Comparison of ENCODE assay signal across 1 cellular context in the genomic region with DNA sequence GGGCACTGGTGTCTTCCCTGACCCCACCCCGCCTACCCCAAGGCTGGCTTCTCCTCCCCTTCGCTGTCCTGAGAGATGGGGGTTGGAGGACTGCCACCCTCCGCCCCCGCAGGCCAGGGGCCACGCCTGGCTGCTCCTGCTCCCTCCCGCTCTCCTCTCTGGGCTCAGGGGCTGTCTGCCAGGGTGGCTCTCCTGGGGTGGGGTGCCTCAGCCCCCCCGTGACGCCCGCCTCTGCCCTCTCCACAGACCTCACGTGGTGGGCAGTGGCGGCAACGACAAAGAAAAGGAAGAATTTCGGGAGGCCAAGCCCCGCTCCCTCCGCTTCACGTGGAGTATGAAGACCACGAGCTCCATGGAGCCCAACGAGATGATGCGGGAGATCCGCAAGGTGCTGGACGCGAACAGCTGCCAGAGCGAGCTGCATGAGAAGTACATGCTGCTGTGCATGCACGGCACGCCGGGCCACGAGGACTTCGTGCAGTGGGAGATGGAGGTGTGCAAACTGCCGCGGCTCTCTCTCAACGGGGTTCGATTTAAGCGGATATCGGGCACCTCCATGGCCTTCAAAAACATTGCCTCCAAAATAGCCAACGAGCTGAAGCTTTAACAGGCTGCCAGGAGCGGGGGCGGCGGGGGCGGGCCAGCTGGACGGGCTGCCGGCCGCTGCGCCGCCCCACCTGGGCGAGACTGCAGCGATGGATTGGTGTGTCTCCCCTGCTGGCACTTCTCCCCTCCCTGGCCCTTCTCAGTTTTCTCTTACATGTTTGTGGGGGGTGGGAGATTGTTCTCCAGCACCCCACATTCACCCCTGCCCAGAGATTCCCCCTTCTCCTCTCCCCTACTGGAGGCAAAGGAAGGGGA.
TF ChIP-seq lines count a peak whose summit lies in the region.

No MANE protein-coding gene starts in this region.

TF ChIP-seq in GM23338, 12 proteins besides CTCF, POLR2A, EP300 and RAD21 (continued from another document):
- TF ChIP-seq, protein P1, sequence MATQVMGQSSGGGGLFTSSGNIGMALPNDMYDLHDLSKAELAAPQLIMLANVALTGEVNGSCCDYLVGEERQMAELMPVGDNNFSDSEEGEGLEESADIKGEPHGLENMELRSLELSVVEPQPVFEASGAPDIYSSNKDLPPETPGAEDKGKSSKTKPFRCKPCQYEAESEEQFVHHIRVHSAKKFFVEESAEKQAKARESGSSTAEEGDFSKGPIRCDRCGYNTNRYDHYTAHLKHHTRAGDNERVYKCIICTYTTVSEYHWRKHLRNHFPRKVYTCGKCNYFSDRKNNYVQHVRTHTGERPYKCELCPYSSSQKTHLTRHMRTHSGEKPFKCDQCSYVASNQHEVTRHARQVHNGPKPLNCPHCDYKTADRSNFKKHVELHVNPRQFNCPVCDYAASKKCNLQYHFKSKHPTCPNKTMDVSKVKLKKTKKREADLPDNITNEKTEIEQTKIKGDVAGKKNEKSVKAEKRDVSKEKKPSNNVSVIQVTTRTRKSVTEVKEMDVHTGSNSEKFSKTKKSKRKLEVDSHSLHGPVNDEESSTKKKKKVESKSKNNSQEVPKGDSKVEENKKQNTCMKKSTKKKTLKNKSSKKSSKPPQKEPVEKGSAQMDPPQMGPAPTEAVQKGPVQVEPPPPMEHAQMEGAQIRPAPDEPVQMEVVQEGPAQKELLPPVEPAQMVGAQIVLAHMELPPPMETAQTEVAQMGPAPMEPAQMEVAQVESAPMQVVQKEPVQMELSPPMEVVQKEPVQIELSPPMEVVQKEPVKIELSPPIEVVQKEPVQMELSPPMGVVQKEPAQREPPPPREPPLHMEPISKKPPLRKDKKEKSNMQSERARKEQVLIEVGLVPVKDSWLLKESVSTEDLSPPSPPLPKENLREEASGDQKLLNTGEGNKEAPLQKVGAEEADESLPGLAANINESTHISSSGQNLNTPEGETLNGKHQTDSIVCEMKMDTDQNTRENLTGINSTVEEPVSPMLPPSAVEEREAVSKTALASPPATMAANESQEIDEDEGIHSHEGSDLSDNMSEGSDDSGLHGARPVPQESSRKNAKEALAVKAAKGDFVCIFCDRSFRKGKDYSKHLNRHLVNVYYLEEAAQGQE (IDR thresholded peaks at IDR 0.05; ENCODE audit: unreplicated experiment): no peak
- TF ChIP-seq, protein P2, sequence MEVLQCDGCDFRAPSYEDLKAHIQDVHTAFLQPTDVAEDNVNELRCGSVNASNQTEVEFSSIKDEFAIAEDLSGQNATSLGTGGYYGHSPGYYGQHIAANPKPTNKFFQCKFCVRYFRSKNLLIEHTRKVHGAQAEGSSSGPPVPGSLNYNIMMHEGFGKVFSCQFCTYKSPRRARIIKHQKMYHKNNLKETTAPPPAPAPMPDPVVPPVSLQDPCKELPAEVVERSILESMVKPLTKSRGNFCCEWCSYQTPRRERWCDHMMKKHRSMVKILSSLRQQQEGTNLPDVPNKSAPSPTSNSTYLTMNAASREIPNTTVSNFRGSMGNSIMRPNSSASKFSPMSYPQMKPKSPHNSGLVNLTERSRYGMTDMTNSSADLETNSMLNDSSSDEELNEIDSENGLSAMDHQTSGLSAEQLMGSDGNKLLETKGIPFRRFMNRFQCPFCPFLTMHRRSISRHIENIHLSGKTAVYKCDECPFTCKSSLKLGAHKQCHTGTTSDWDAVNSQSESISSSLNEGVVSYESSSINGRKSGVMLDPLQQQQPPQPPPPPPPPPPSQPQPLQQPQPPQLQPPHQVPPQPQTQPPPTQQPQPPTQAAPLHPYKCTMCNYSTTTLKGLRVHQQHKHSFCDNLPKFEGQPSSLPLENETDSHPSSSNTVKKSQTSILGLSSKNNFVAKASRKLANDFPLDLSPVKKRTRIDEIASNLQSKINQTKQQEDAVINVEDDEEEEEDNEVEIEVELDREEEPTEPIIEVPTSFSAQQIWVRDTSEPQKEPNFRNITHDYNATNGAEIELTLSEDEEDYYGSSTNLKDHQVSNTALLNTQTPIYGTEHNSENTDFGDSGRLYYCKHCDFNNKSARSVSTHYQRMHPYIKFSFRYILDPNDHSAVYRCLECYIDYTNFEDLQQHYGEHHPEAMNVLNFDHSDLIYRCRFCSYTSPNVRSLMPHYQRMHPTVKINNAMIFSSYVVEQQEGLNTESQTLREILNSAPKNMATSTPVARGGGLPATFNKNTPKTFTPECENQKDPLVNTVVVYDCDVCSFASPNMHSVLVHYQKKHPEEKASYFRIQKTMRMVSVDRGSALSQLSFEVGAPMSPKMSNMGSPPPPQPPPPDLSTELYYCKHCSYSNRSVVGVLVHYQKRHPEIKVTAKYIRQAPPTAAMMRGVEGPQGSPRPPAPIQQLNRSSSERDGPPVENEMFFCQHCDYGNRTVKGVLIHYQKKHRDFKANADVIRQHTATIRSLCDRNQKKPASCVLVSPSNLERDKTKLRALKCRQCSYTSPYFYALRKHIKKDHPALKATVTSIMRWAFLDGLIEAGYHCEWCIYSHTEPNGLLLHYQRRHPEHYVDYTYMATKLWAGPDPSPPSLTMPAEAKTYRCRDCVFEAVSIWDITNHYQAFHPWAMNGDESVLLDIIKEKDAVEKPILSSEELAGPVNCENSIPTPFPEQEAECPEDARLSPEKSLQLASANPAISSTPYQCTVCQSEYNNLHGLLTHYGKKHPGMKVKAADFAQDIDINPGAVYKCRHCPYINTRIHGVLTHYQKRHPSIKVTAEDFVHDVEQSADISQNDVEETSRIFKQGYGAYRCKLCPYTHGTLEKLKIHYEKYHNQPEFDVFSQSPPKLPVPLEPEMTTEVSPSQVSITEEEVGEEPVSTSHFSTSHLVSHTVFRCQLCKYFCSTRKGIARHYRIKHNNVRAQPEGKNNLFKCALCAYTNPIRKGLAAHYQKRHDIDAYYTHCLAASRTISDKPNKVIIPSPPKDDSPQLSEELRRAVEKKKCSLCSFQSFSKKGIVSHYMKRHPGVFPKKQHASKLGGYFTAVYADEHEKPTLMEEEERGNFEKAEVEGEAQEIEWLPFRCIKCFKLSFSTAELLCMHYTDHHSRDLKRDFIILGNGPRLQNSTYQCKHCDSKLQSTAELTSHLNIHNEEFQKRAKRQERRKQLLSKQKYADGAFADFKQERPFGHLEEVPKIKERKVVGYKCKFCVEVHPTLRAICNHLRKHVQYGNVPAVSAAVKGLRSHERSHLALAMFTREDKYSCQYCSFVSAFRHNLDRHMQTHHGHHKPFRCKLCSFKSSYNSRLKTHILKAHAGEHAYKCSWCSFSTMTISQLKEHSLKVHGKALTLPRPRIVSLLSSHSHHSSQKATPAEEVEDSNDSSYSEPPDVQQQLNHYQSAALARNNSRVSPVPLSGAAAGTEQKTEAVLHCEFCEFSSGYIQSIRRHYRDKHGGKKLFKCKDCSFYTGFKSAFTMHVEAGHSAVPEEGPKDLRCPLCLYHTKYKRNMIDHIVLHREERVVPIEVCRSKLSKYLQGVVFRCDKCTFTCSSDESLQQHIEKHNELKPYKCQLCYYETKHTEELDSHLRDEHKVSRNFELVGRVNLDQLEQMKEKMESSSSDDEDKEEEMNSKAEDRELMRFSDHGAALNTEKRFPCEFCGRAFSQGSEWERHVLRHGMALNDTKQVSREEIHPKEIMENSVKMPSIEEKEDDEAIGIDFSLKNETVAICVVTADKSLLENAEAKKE (CRISPR knock-in tag; IDR thresholded peaks at IDR 0.05): no peak
- no peak for TF ChIP-seq EZH2 (IDR thresholded peaks at IDR 0.05; ENCODE audit: low read depth, unreplicated experiment)
- no peak for TF ChIP-seq JUNB (IDR thresholded peaks at IDR 0.05; ENCODE audit: unreplicated experiment)
- no peak for TF ChIP-seq EZH2phosphoT487 (IDR thresholded peaks at IDR 0.05; ENCODE audit: unreplicated experiment)
- TF ChIP-seq CREB1 (CRISPR knock-in tag; IDR thresholded peaks at IDR 0.05; ENCODE audit: low read depth): no peak
- no peak for TF ChIP-seq ZNF331 (CRISPR knock-in tag; IDR thresholded peaks at IDR 0.05; ENCODE audit: low read depth)
- no peak for TF ChIP-seq NANOG (IDR thresholded peaks at IDR 0.05; ENCODE audit: borderline replicate concordance)
- TF ChIP-seq POLR2AphosphoS5 (IDR thresholded peaks at IDR 0.05; ENCODE audit: low read depth): no peak
- TF ChIP-seq STAT1 (IDR thresholded peaks at IDR 0.05; ENCODE audit: unreplicated experiment): no peak
